In genomic region chr19:41479757-41480191, GRCh38 we compare ENCODE assay signal across 12 cellular contexts. TPM values are rescaled to one million over a fixed set of nuclear protein-coding genes. Genes with fewer than 3 reads are reported as not detected.
DNase-seq lines count a peak whose midpoint lies in the region; ATAC-seq and TF ChIP-seq lines count a peak whose summit lies in the region.
"Had no signal": no experiment of that assay in that cellular context is flagged by ENCODE, and none has a peak within 500 bp of the region (broad histone marks: within the 10 kb centered on the region; RNA-seq: fewer than 3 reads in every experiment).

No MANE protein-coding gene starts in this region.

- DNase-seq in LHCN-M2 (ENCODE audit: low read depth) (peak; percentile 9), glomerular endothelial cell (ENCODE audit: extremely low read depth, low read depth, low spot score) (peak; percentile 94), psoas muscle (peak in 1 of 2 donors; percentile 56), T-helper 2 cell (no peak), RPMI8226 (no peak), dedifferentiated amniotic fluid mesenchymal stem cell (ENCODE audit: extremely low spot score) (no peak)
- DNase-seq: activated CD4-positive, alpha-beta T cell treated with anti-CD3 and anti-CD28 coated beads, Interleukin-2, amount 10 ng/mL, durations not matched to agents 7 days and 5 days; NCI-H1105; SW 1271 had no signal

- H3F3A ChIP-seq in OCI-LY1 (ENCODE audit: insufficient read depth, low read length), result no peaks in the 10 kb centered on the region

- intact Hi-C loops in psoas muscle (cut with DNase I), result no loop called here

- H2AFZ ChIP-seq in OCI-LY1 (ENCODE audit: low read length), result no peak overlapping the region

- H3K9me2 ChIP-seq in OCI-LY1 (ENCODE audit: low read depth, low read length), result no peaks in the 10 kb centered on the region

- peaks cover 10% of the 10 kb centered on the region for H3K27me3 ChIP-seq in OCI-LY1 (ENCODE audit: insufficient read depth, low read length)
- peaks cover 0 to 22% (median 3%) of the 10 kb centered on the region in 3 donors for H3K27me3 ChIP-seq in psoas muscle (ENCODE audit: insufficient read depth in 3 of 3, low read length in 2 of 3)

- no peak overlapping the region for H3K4me3 ChIP-seq in OCI-LY1 (ENCODE audit: low read depth, low read length, poor library complexity, severe bottlenecking)
- H3K4me3 ChIP-seq in psoas muscle, result no peak overlapping the region

- no peaks in the 10 kb centered on the region for H3K79me2 ChIP-seq in OCI-LY1 (ENCODE audit: insufficient read depth, low read length)

- WGBS in psoas muscle, 3 donors, result 50 to 59% (median 57%) methylated on average over 8 of the region's 8 CpGs

- TF ChIP-seq CTCF in OCI-LY1 (IDR thresholded peaks at IDR 0.05; ENCODE audit: low read length) (no peak), psoas muscle (IDR thresholded peaks at IDR 0.05) (no peak)

- peak overlapping the region; percentile 32; the same call in 1 of the 2 replicates for H3K4me2 ChIP-seq in OCI-LY1 (ENCODE audit: low read length)

- H3K9me3 ChIP-seq in OCI-LY1 (ENCODE audit: low read length) (no peaks in the 10 kb centered on the region), psoas muscle (no peaks in the 10 kb centered on the region)

- H3K27ac ChIP-seq in OCI-LY1 (ENCODE audit: low read depth, low read length, poor library complexity, severe bottlenecking) (no peak overlapping the region), psoas muscle (peak overlapping the region; percentile 64)
- H3K27ac ChIP-seq: epithelial cell of prostate had no signal

- no peaks in the 10 kb centered on the region for H4K20me1 ChIP-seq in OCI-LY1 (ENCODE audit: insufficient read depth, low read length)

- H3K36me3 ChIP-seq in OCI-LY1 (ENCODE audit: insufficient read depth, low read length) (no peaks in the 10 kb centered on the region), psoas muscle (ENCODE audit: insufficient read depth in 1 of 2, low read depth in 1 of 2) (no peaks in the 10 kb centered on the region)

- no peaks in the 10 kb centered on the region for H3K4me1 ChIP-seq in OCI-LY1 (ENCODE audit: insufficient read depth, low read length, severe bottlenecking)
- H3K4me1 ChIP-seq in psoas muscle, result peaks cover 7% of the 10 kb centered on the region

- H3K9ac ChIP-seq in OCI-LY1 (ENCODE audit: low read length), result no peak overlapping the region

- peak in 3 of 4 donors; percentile 47 to 66 (median 64) for ATAC-seq in psoas muscle
- ATAC-seq in HG03159 (IDR thresholded peaks at IDR 0.05; ENCODE audit: unreplicated experiment), result no peak

RNA-seq across cellular contexts. Expression of gene ERICH4, which starts 36.8 kb away (rescaled TPM):
- total RNA-seq in LHCN-M2 (2014; rRNA removed) (not detected in 2 replicates), glomerular endothelial cell (not detected in 2 replicates), psoas muscle (not detected)
- polyA plus RNA-seq in LHCN-M2 (2012), result not detected
- under 1 TPM in 2 of 3 donors, not detected in 1; 0.09 to 0.10 TPM for polyA plus RNA-seq in psoas muscle
- total RNA-seq: activated CD4-positive, alpha-beta T cell treated with anti-CD3 and anti-CD28 coated beads, Interleukin-2, amount 10 ng/mL, durations not matched to agents 7 days and 5 days had no signal

RNA-seq across cellular contexts. Expression of gene DMAC2, which starts 40.1 kb away (rescaled TPM):
- total RNA-seq in LHCN-M2 (2014; rRNA removed) (52.1 and 53.6 TPM in 2 replicates), glomerular endothelial cell (45.2 and 50.2 TPM in 2 replicates), psoas muscle (10 to 100 TPM; 37.6 to 71.4 (median 59.5) TPM)
- 45.4 TPM for polyA plus RNA-seq in LHCN-M2 (2012)
- 100 to 1,000 TPM in 1 of 3 donors, 10 to 100 TPM in 2; 68.5 to 113 (median 88.8) TPM for polyA plus RNA-seq in psoas muscle

RNA-seq across cellular contexts. Expression of gene B3GNT8, which starts 52.6 kb away (rescaled TPM):
- total RNA-seq in LHCN-M2 (2014; rRNA removed) (not detected in 2 replicates), glomerular endothelial cell (0.19 and 5.5 TPM in 2 replicates), psoas muscle (1 to 10 TPM in 2 of 4 donors, under 1 TPM in 2; 0.55 to 1.9 (median 1.3) TPM)
- 0.06 TPM for polyA plus RNA-seq in LHCN-M2 (2012)
- polyA plus RNA-seq in psoas muscle, result under 1 TPM; 0.59 to 0.96 (median 0.73) TPM

Comparison
In these comparisons a context has a peak if more than half of its experiments do, and no peak if none do; other contexts are left out.
1. DNase-seq: peak in LHCN-M2 (single experiment) and glomerular endothelial cell (single experiment); none in T-helper 2 cell (0 of 5), RPMI8226 (single experiment) and dedifferentiated amniotic fluid mesenchymal stem cell (single experiment).